In genomic region chr11:132301900-132302299, GRCh38 we compare ENCODE assay signal across 35 cellular contexts.
"Had no signal": no experiment of that assay in that cellular context is flagged by ENCODE, and none has a peak within 500 bp of the region (broad histone marks: within the 10 kb centered on the region; RNA-seq: fewer than 3 reads in every experiment).

No MANE protein-coding gene starts in this region.

- H3K27me3 ChIP-seq: MG63 had no signal

- H3K36me3 ChIP-seq: MG63 had no signal

- H3K9me3 ChIP-seq: MG63 had no signal

- DNase-seq: Kasumi-1, MG63, MM.1S, MV-4-11, NCI-H1048, NCI-H1092, NCI-H1092 treated with DMSO at 0.1 percent for 48 hours, NCI-H1105, NCI-H1105 treated with DMSO at 0.1 percent for 48 hours, NCI-H1417, NCI-H1417 treated with DMSO at 0.1 percent for 48 hours, NCI-H1436, NCI-H1436 treated with DMSO at 0.1 percent for 48 hours, NCI-H146, NCI-H1694, NCI-H1694 treated with DMSO at 0.1 percent for 48 hours, NCI-H187, NCI-H187 treated with DMSO at 0.1 percent for 48 hours, NCI-H1930, NCI-H2029, NCI-H2029 treated with DMSO at 0.1 percent for 48 hours, NCI-H2081, NCI-H2081 treated with DMSO at 0.1 percent for 48 hours, NCI-H2107, NCI-H2171, NCI-H2171 treated with DMSO at 0.1 percent for 48 hours, NCI-H2227 treated with DMSO at 0.1 percent for 48 hours, NCI-H226, NCI-H345, NCI-H446, NCI-H446 treated with DMSO at 0.1 percent for 48 hours, NCI-H510A, NCI-H510A treated with DMSO at 0.1 percent for 48 hours, NCI-H524, NCI-H524 treated with DMSO at 0.1 percent for 48 hours had no signal

- H3K4me3 ChIP-seq: MG63 had no signal
